ENCODE assay signal across 23 cellular contexts in genomic region chr15:68017221-68017620, GRCh38.
"Had no signal": no experiment of that assay in that cellular context is flagged by ENCODE, and none has a peak within 500 bp of the region (broad histone marks: within the 10 kb centered on the region; RNA-seq: fewer than 3 reads in every experiment).

No MANE protein-coding gene starts in this region.

- H3K36me3 ChIP-seq: neural progenitor cell, ovary, suprapubic skin, upper lobe of left lung had no signal

- H3K9me3 ChIP-seq: ovary, suprapubic skin, upper lobe of left lung had no signal

- H3K4me3 Mint-ChIP-seq: activated CD4-positive, alpha-beta memory T cell treated with anti-CD3 and anti-CD28 coated beads for 36 hours; activated T-cell treated with anti-CD3 and anti-CD28 coated beads, Interleukin-2, amount 50 U/mL, for 24 hours; brain; neural progenitor cell; T-cell had no signal

- H3K27ac Mint-ChIP-seq: activated CD4-positive, alpha-beta memory T cell treated with anti-CD3 and anti-CD28 coated beads for 36 hours; activated naive CD4-positive, alpha-beta T cell treated with anti-CD3 and anti-CD28 coated beads, Interleukin-2, amount 50 U/mL, for 72 hours; activated T-cell treated with anti-CD3 and anti-CD28 coated beads, Interleukin-2, amount 50 U/mL, for 24 hours; brain; naive B cell; neural progenitor cell; T-cell had no signal

- H3K27ac ChIP-seq: coronary artery, neural progenitor cell, ovary, SK-N-MC, skin epidermis, suprapubic skin, upper lobe of left lung had no signal

- H3K4me1 Mint-ChIP-seq: brain, naive B cell, neural progenitor cell, T-cell had no signal

- DNase-seq: activated CD4-positive, alpha-beta memory T cell treated with anti-CD3 and anti-CD28 coated beads for 36 hours; activated CD4-positive, alpha-beta T cell treated with anti-CD3 and anti-CD28 coated beads for 1 hour; activated effector memory CD4-positive, alpha-beta T cell treated with Interleukin-2 at 50 U/mL for 16 hours; activated T-cell treated with anti-CD3 and anti-CD28 coated beads, Interleukin-2, amount 50 U/mL, for 24 hours; amniotic stem cell; central memory CD4-positive, alpha-beta T cell; effector CD4-positive, alpha-beta T cell; foreskin fibroblast; glutamatergic neuron; left colon; naive B cell; ovary; stimulated activated naive CD8-positive, alpha-beta T cell treated with anti-CD3 and anti-CD28 coated beads, Interleukin-15, Interleukin-2, amounts not matched to agents 100 U/mL and 50 U/mL, for 24 hours; T-cell; upper lobe of left lung had no signal

- H3K27me3 ChIP-seq: neural progenitor cell, ovary, suprapubic skin, upper lobe of left lung had no signal

- H3K4me1 ChIP-seq: neural progenitor cell had no signal

- H3K36me3 Mint-ChIP-seq: activated CD4-positive, alpha-beta memory T cell treated with anti-CD3 and anti-CD28 coated beads for 36 hours; activated naive CD4-positive, alpha-beta T cell treated with anti-CD3 and anti-CD28 coated beads, Interleukin-2, amount 50 U/mL, for 72 hours; brain; naive B cell; neural progenitor cell; T-cell had no signal

- H3K9me3 Mint-ChIP-seq: activated CD4-positive, alpha-beta memory T cell treated with anti-CD3 and anti-CD28 coated beads for 36 hours; activated naive CD4-positive, alpha-beta T cell treated with anti-CD3 and anti-CD28 coated beads, Interleukin-2, amount 50 U/mL, for 72 hours; activated T-cell treated with anti-CD3 and anti-CD28 coated beads, Interleukin-2, amount 50 U/mL, for 24 hours; T-cell had no signal

- H3K4me3 ChIP-seq: coronary artery, lung, neural progenitor cell, ovary, SK-N-MC, skin epidermis, suprapubic skin, upper lobe of left lung had no signal
